Comparison of ENCODE assay signal across 8 cellular contexts in genomic region chr16:19907161-19907992, GRCh38. TPM values are rescaled to one million over a fixed set of nuclear protein-coding genes. Genes with fewer than 3 reads are reported as not detected.
DNase-seq lines count a peak whose midpoint lies in the region; TF ChIP-seq lines count a peak whose summit lies in the region.

No MANE protein-coding gene starts in this region.

- H3K4me1 ChIP-seq in HUES64 (ENCODE audit: insufficient read depth, low read length) (0 out of 2 replicates have a peak, but pooled peaks cover 5% of the 10 kb centered on the region), Peyer's patch (no peaks in the 10 kb centered on the region), testis (no peaks in the 10 kb centered on the region)

- no peak for TF ChIP-seq POLR2A in Peyer's patch (IDR thresholded peaks at IDR 0.05)
- no peak for TF ChIP-seq POLR2A in testis (IDR thresholded peaks at IDR 0.05)

- intact Hi-C loops in testis (cut with DNase I; ENCODE audit: low total_unique reads) = loop anchor here (10.0 kb wide), 1 partner anchor 477 kb away; no protein-coding TSS in a partner anchor

- H3K36me3 ChIP-seq in HUES64 (ENCODE audit: insufficient read depth, low read length) (no peaks in the 10 kb centered on the region), Peyer's patch (no peaks in the 10 kb centered on the region), testis (ENCODE audit: low read depth, missing control alignments) (no peaks in the 10 kb centered on the region)

- 35% methylated on average over 24 of the region's 24 CpGs for WGBS in HUES64
- 17 to 19% methylated on average over 24 of the region's 24 CpGs for WGBS in testis, 2 donors

- peak; percentile 73 for DNase-seq in SIG-M5 treated with dmso at 0.1 percent for 504 hours (lab: John Stamatoyannopoulos, UW; ENCODE audit: unreplicated experiment)
- DNase-seq in SIG-M5 (lab: John Stamatoyannopoulos, UW) = no peak
- peak; percentile 29 to 81 (median 70) for DNase-seq in Peyer's patch
- DNase-seq in activated T-helper 1 cell treated with Interleukin-2 at 50 U/mL for 16 hours (ENCODE audit: low read depth) = peak; percentile 53
- DNase-seq in fibroblast of peridontal ligament (ENCODE audit: extremely low read depth) = peak; percentile 63
- peak; percentile 26 for DNase-seq in non-pigmented ciliary epithelial cell (ENCODE audit: low read depth)
- peak; percentile 79 for DNase-seq in testis

- TF ChIP-seq CTCF in Peyer's patch (IDR thresholded peaks at IDR 0.05) (peak; percentile 25 to 94 (median 84)), testis (IDR thresholded peaks at IDR 0.05) (peak; percentile 80 to 88 (median 86))

- H3K27ac ChIP-seq in HUES64 (ENCODE audit: low read depth, low read length) (peak overlapping the region; percentile 25; the same call in 1 of the 2 replicates), Peyer's patch (no peak overlapping the region), testis (no peak overlapping the region)

- H3K9me3 ChIP-seq in HUES64 (ENCODE audit: insufficient read depth, low read depth, low read length) = no peaks in the 10 kb centered on the region
- peaks cover 0 to 3% (median 0%) of the 10 kb centered on the region in 4 donors for H3K9me3 ChIP-seq in Peyer's patch
- H3K9me3 ChIP-seq in testis = no peaks in the 10 kb centered on the region

- H3K4me3 ChIP-seq in HUES64 (ENCODE audit: low read length) (no peak overlapping the region), Peyer's patch (no peak overlapping the region), testis (peak overlapping the region in 1 of 2 donors; percentile 20)

- no peaks in the 10 kb centered on the region for H3K27me3 ChIP-seq in HUES64 (ENCODE audit: insufficient read depth, low read length)
- H3K27me3 ChIP-seq in Peyer's patch = no peaks in the 10 kb centered on the region
- H3K27me3 ChIP-seq in testis = no peaks in the 10 kb centered on the region

- no peak overlapping the region for H3K9ac ChIP-seq in HUES64 (ENCODE audit: low read depth, low read length)

RNA-seq across cellular contexts. Expression of gene GPRC5B, which starts 22.7 kb away (rescaled TPM):
- 67.1 TPM for polyA plus RNA-seq in HUES64 (2013, experiment 1 of 2)
- 63.2 TPM for polyA plus RNA-seq in HUES64 (2013, experiment 2 of 2)
- 10 to 100 TPM in 1 of 4 donors, 1 to 10 TPM in 3; 3.5 to 22.9 (median 6.6) TPM for total RNA-seq in Peyer's patch
- total RNA-seq in testis = 100 to 1,000 TPM; 195 to 303 TPM
- polyA plus RNA-seq in testis (ENCODE audit: insufficient read depth, low read depth, low replicate concordance) = 144 TPM

Comparison
In these comparisons a context has a peak if more than half of its experiments do, and no peak if none do; other contexts are left out.
1. RNA of gene GPRC5B, which starts 22.7 kb away (total RNA-seq): 195 to 303 TPM in testis; 3.5 to 22.9 TPM in Peyer's patch; every median in the first group is over 4 times any median in the second.